ENCODE assay signal across 25 cellular contexts in the genomic region with DNA sequence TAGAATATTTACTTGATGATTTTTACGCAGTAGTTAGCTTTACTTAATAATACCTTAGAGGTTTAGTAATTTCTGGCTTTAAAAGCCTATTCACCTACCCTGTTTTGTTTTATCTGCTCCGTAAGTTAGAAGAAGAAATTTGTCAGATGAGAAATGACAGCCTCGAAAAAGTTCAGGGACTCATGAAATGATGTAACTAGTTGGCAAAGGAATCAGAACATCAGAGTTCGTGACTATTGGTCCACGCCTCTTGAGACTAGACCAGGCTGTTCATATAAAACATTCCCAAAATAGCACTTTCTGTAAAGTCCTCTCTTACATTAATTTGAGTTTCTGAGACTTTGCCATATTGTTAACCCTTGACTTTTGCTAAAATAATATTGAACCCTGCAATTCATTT.
"Had no signal": no experiment of that assay in that cellular context is flagged by ENCODE, and none has a peak within 500 bp of the region (broad histone marks: within the 10 kb centered on the region; RNA-seq: fewer than 3 reads in every experiment).

No MANE protein-coding gene starts in this region.

- H3K4me1 ChIP-seq: colonic mucosa, foreskin keratinocyte had no signal

- H3K9me3 ChIP-seq: colonic mucosa had no signal

- H3K36me3 Mint-ChIP-seq: activated naive CD8-positive, alpha-beta T cell had no signal

- H3K27me3 Mint-ChIP-seq: activated B cell treated with CpG ODN at 0.5 μM for 24 hours; activated naive CD8-positive, alpha-beta T cell; activated T-cell treated with anti-CD3 and anti-CD28 coated beads, Interleukin-2, amount 50 U/mL, for 24 hours; effector memory CD8-positive, alpha-beta T cell; naive B cell had no signal

- H3K27me3 ChIP-seq: colonic mucosa, dorsolateral prefrontal cortex, foreskin keratinocyte had no signal

- H3K4me1 Mint-ChIP-seq: activated B cell treated with CpG ODN at 0.5 μM for 24 hours; activated CD4-positive, alpha-beta T cell treated with anti-CD3 and anti-CD28 coated beads for 36 hours; naive B cell; neural crest cell had no signal

- H3K27ac Mint-ChIP-seq: activated B cell treated with CpG ODN at 0.5 μM for 24 hours; activated CD4-positive, alpha-beta T cell treated with anti-CD3 and anti-CD28 coated beads for 36 hours; activated naive CD8-positive, alpha-beta T cell; activated T-cell treated with anti-CD3 and anti-CD28 coated beads, Interleukin-2, amount 50 U/mL, for 24 hours; activated T-helper 2 cell treated with anti-CD3 and anti-CD28 coated beads, Interferon-gamma antibody, Interleukin-2, Interleukin-4, amounts not matched to agents 10 μg/mL and 5 μg/mL and 100 μg/mL, durations not matched to agents 14 hours and 24 hours and 36 hours; effector memory CD8-positive, alpha-beta T cell; naive B cell; T-helper 1 cell treated with Interleukin-12 subunit alpha and Interleukin-12 subunit beta and Interleukin-4 antibody, amounts not matched to agents 30 μg/mL and 1 μg/mL, for 36 hours had no signal

- ATAC-seq: activated CD4-positive, alpha-beta T cell treated with anti-CD3 and anti-CD28 coated beads for 36 hours; effector memory CD8-positive, alpha-beta T cell; foreskin keratinocyte; sciatic nerve had no signal

- DNase-seq: activated B cell treated with CpG ODN at 0.5 μM for 24 hours; activated CD4-positive, alpha-beta T cell treated with anti-CD3 and anti-CD28 coated beads for 36 hours; activated CD4-positive, alpha-beta T cell treated with anti-CD3 and anti-CD28 coated beads, Interleukin-2, amount 50 U/mL, for 4 hours; activated CD8-positive, alpha-beta memory T cell treated with anti-CD3 and anti-CD28 coated beads for 24 hours; activated CD8-positive, alpha-beta memory T cell treated with anti-CD3 and anti-CD28 coated beads, Interleukin-2, amount 50 U/mL, for 4 hours; activated naive CD4-positive, alpha-beta T cell; activated T-cell treated with anti-CD3 and anti-CD28 coated beads, Interleukin-2, amount 50 U/mL, for 24 hours; amygdala; colonic mucosa; dorsolateral prefrontal cortex; effector memory CD8-positive, alpha-beta T cell; foreskin keratinocyte; hippocampal formation; naive B cell; posterior cingulate gyrus; stimulated activated CD4-positive, alpha-beta T cell treated with anti-CD3 and anti-CD28 coated beads, Interleukin-2, amount 100 ng/mL, for 48 hours; stimulated activated CD8-positive, alpha-beta memory T cell treated with anti-CD3 and anti-CD28 coated beads, Interleukin-4, amount 100 ng/mL, for 48 hours; stimulated activated naive CD4-positive, alpha-beta T cell; T1000 had no signal

- H3K4me3 ChIP-seq: colonic mucosa, dorsolateral prefrontal cortex had no signal

- H3K4me3 Mint-ChIP-seq: activated B cell treated with CpG ODN at 0.5 μM for 24 hours; activated CD4-positive, alpha-beta T cell treated with anti-CD3 and anti-CD28 coated beads for 36 hours; activated naive CD8-positive, alpha-beta T cell; activated T-cell treated with anti-CD3 and anti-CD28 coated beads, Interleukin-2, amount 50 U/mL, for 24 hours; effector memory CD8-positive, alpha-beta T cell; naive B cell; neural crest cell; T-helper 1 cell treated with Interleukin-12 subunit alpha and Interleukin-12 subunit beta and Interleukin-4 antibody, amounts not matched to agents 30 μg/mL and 1 μg/mL, for 36 hours had no signal

- FAIRE-seq: bronchial epithelial cell had no signal

- H3K27ac ChIP-seq: colonic mucosa, foreskin keratinocyte had no signal

- H3K36me3 ChIP-seq: colonic mucosa had no signal
